In genomic region chr18:9055626-9056025, GRCh38 we compare ENCODE assay signal across 14 cellular contexts. TPM values are rescaled to one million over a fixed set of nuclear protein-coding genes. Genes with fewer than 3 reads are reported as not detected.
DNase-seq lines count a peak whose midpoint lies in the region; ATAC-seq, FAIRE-seq and TF ChIP-seq lines count a peak whose summit lies in the region.
"Had no signal": no experiment of that assay in that cellular context is flagged by ENCODE, and none has a peak within 500 bp of the region (broad histone marks: within the 10 kb centered on the region; RNA-seq: fewer than 3 reads in every experiment).

No MANE protein-coding gene starts in this region.

- DNase-seq in breast epithelium (ENCODE audit: low spot score in 2 of 2) (peak in 1 of 2 donors; percentile 49), left lung (no peak), upper lobe of right lung (no peak), kidney (no peak), DMS114 treated with DMSO at 0.1 percent for 48 hours (lab: John Stamatoyannopoulos, UW; ENCODE audit: unreplicated experiment) (no peak), DMS79 (lab: John Stamatoyannopoulos, UW) (no peak), posterior cingulate gyrus (no peak)
- DNase-seq: activated B cell treated with CpG ODN at 0.5 μM for 24 hours; colonic mucosa; left ventricle myocardium superior; naive thymus-derived CD4-positive, alpha-beta T cell; NCI-H1048; testis had no signal

- no peak for FAIRE-seq in kidney (lab: Jason Lieb, UNC)

- ATAC-seq in left lung = peak; percentile 61
- peak; percentile 55 for ATAC-seq in upper lobe of right lung
- ATAC-seq: naive thymus-derived CD4-positive, alpha-beta T cell had no signal

- no peak for TF ChIP-seq POLR2A in breast epithelium (IDR thresholded peaks at IDR 0.05)

- TF ChIP-seq CTCF in OCI-LY1 (IDR thresholded peaks at IDR 0.05; ENCODE audit: low read length) (no peak), breast epithelium (IDR thresholded peaks at IDR 0.05) (no peak), left lung (IDR thresholded peaks at IDR 0.05) (no peak), upper lobe of right lung (IDR thresholded peaks at IDR 0.05) (no peak), kidney (IDR thresholded peaks at IDR 0.05; ENCODE audit: borderline replicate concordance, extremely low read depth, insufficient read depth) (no peak)

- H3K9me3 ChIP-seq in OCI-LY1 (ENCODE audit: low read length) (peaks cover 7% of the 10 kb centered on the region; the same call in 1 of the 2 replicates), breast epithelium (peaks cover 5% of the 10 kb centered on the region in 2 donors), left lung (peaks cover 0 to 22% of the 10 kb centered on the region in 2 donors), upper lobe of right lung (no peaks in the 10 kb centered on the region), kidney (ENCODE audit: control insufficient read depth in 1 of 2, low read length in 2 of 2) (peaks cover 0 to 6% of the 10 kb centered on the region in 2 donors)
- H3K9me3 ChIP-seq: colonic mucosa, testis had no signal

- no peaks in the 10 kb centered on the region for H4K20me1 ChIP-seq in OCI-LY1 (ENCODE audit: insufficient read depth, low read length)

- no peaks in the 10 kb centered on the region for H3K36me3 ChIP-seq in OCI-LY1 (ENCODE audit: insufficient read depth, low read length)
- H3K36me3 ChIP-seq in breast epithelium = no peaks in the 10 kb centered on the region
- H3K36me3 ChIP-seq in left lung = no peaks in the 10 kb centered on the region
- no peaks in the 10 kb centered on the region for H3K36me3 ChIP-seq in upper lobe of right lung
- no peaks in the 10 kb centered on the region for H3K36me3 ChIP-seq in kidney (ENCODE audit: control insufficient read depth in 1 of 2, insufficient read depth in 2 of 2, low read length in 2 of 2)
- H3K36me3 ChIP-seq: colonic mucosa had no signal

- no peaks in the 10 kb centered on the region for H3K9me2 ChIP-seq in OCI-LY1 (ENCODE audit: low read depth, low read length)

- H3F3A ChIP-seq in OCI-LY1 (ENCODE audit: insufficient read depth, low read length) = no peaks in the 10 kb centered on the region

- no peaks in the 10 kb centered on the region for H3K27me3 ChIP-seq in OCI-LY1 (ENCODE audit: insufficient read depth, low read length)
- no peaks in the 10 kb centered on the region for H3K27me3 ChIP-seq in breast epithelium
- no peaks in the 10 kb centered on the region for H3K27me3 ChIP-seq in left lung
- no peaks in the 10 kb centered on the region for H3K27me3 ChIP-seq in upper lobe of right lung
- H3K27me3 ChIP-seq: colonic mucosa, testis had no signal

- no peaks in the 10 kb centered on the region for H3K79me2 ChIP-seq in OCI-LY1 (ENCODE audit: insufficient read depth, low read length)

- H3K4me2 ChIP-seq in OCI-LY1 (ENCODE audit: low read length) = no peak overlapping the region

- H3K9ac ChIP-seq in OCI-LY1 (ENCODE audit: low read length) = peak overlapping the region; percentile 2; the same call in 1 of the 2 replicates
- no peak overlapping the region for H3K9ac ChIP-seq in kidney (ENCODE audit: low read length in 2 of 2)

- intact Hi-C loops in breast epithelium (cut with DNase I; ENCODE audit: low total_unique reads) = no loop called here
- intact Hi-C loops in left lung (cut with DNase I) = no loop called here
- intact Hi-C loops in upper lobe of right lung (cut with DNase I) = no loop called here
- intact Hi-C loops in kidney (cut with DNase I) = no loop called here
- intact Hi-C loops in posterior cingulate gyrus (cut with DNase I) = no loop called here

- H3K27ac ChIP-seq in OCI-LY1 (ENCODE audit: low read depth, low read length, poor library complexity, severe bottlenecking) (peak overlapping the region; percentile 28), breast epithelium (peak overlapping the region; percentile 78 to 94), left lung (peak overlapping the region; percentile 11), upper lobe of right lung (no peak overlapping the region), kidney (ENCODE audit: low read depth in 2 of 2, low read length in 2 of 2) (no peak overlapping the region)
- H3K27ac ChIP-seq: colonic mucosa, testis had no signal

- peaks cover 32% of the 10 kb centered on the region for H3K4me1 ChIP-seq in OCI-LY1 (ENCODE audit: insufficient read depth, low read length, severe bottlenecking)
- H3K4me1 ChIP-seq in breast epithelium = peaks cover 0 to 8% of the 10 kb centered on the region in 2 donors
- peaks cover 0 to 13% of the 10 kb centered on the region in 2 donors for H3K4me1 ChIP-seq in left lung
- H3K4me1 ChIP-seq in upper lobe of right lung = no peaks in the 10 kb centered on the region
- H3K4me1 ChIP-seq in kidney (ENCODE audit: control insufficient read depth in 1 of 2, insufficient read depth in 1 of 2, low read depth in 1 of 2, low read length in 2 of 2) = no peaks in the 10 kb centered on the region
- H3K4me1 ChIP-seq: colonic mucosa had no signal

- no peak overlapping the region for H3K4me3 ChIP-seq in OCI-LY1 (ENCODE audit: low read depth, low read length, poor library complexity, severe bottlenecking)
- H3K4me3 ChIP-seq in breast epithelium = no peak overlapping the region
- no peak overlapping the region for H3K4me3 ChIP-seq in left lung
- H3K4me3 ChIP-seq in upper lobe of right lung = no peak overlapping the region
- no peak overlapping the region for H3K4me3 ChIP-seq in kidney (ENCODE audit: low read length in 2 of 2)
- H3K4me3 ChIP-seq: colonic mucosa, testis had no signal

- H2AFZ ChIP-seq in OCI-LY1 (ENCODE audit: low read length) = peak overlapping the region; percentile 80; the same call in 1 of the 2 replicates

RNA-seq across cellular contexts. Expression of gene NDUFV2, which starts 46.9 kb away (rescaled TPM):
- total RNA-seq in breast epithelium (100 to 1,000 TPM; 106 to 116 (median 113) TPM), left lung (100 to 1,000 TPM; 108 to 138 TPM), upper lobe of right lung (106 TPM), kidney (131 TPM)
- polyA plus RNA-seq in kidney (ENCODE audit: insufficient read depth, low read depth, low replicate concordance) = 391 TPM

Comparison
In these comparisons a context has a peak if more than half of its experiments do, and no peak if none do; other contexts are left out.
1. H3K27ac ChIP-seq: peak in OCI-LY1 (single experiment), breast epithelium (2 of 2) and left lung (2 of 2); none in upper lobe of right lung (single experiment) and kidney (0 of 2).